Comparison of ENCODE assay signal across 1 cellular context in genomic region chr2:127081826-127082633, GRCh38.
TF ChIP-seq lines count a peak whose summit lies in the region.

No MANE protein-coding gene starts in this region.

TF ChIP-seq in GM12878, 131 proteins besides CTCF, POLR2A, EP300 and RAD21 (continued from another document and continues in another):
- TF ChIP-seq ATF2 (IDR thresholded peaks at IDR 0.05; ENCODE audit: low read length), result no peak
- TF ChIP-seq ZBTB33 (IDR thresholded peaks at IDR 0.05), result no peak
- no peak for TF ChIP-seq E2F4 (IDR thresholded peaks at IDR 0.05; ENCODE audit: low read depth, low read length)
- no peak for TF ChIP-seq POLR2AphosphoS5 (IDR thresholded peaks at IDR 0.05; ENCODE audit: low read length)
- no peak; the same call in 1 of the 2 replicates for TF ChIP-seq DPF2 (IDR thresholded peaks at IDR 0.05)
- TF ChIP-seq SMAD1 (IDR thresholded peaks at IDR 0.05; ENCODE audit: low read depth, partially characterized antibody), result no peak
- no peak for TF ChIP-seq BRCA1 (IDR thresholded peaks at IDR 0.05; ENCODE audit: low read depth, low read length)
- TF ChIP-seq TAF1 (IDR thresholded peaks at IDR 0.05; ENCODE audit: borderline replicate concordance, low read depth, low read length), result peak; percentile 66; the same call in 1 of the 2 replicates
- no peak for TF ChIP-seq ZNF622 (IDR thresholded peaks at IDR 0.05)
- TF ChIP-seq JUND (IDR thresholded peaks at IDR 0.05; ENCODE audit: low read depth, low read length), result no peak
- TF ChIP-seq RELB (IDR thresholded peaks at IDR 0.05; ENCODE audit: low read depth), result no peak
- no peak for TF ChIP-seq MEF2A (IDR thresholded peaks at IDR 0.05; ENCODE audit: insufficient read depth, low read depth, low read length)
- TF ChIP-seq NFIC (IDR thresholded peaks at IDR 0.05; ENCODE audit: low read depth, low read length), result no peak
- TF ChIP-seq NFYA (IDR thresholded peaks at IDR 0.05; ENCODE audit: borderline replicate concordance, low read depth, low read length), result no peak
- TF ChIP-seq E4F1 (IDR thresholded peaks at IDR 0.05; ENCODE audit: borderline replicate concordance, partially characterized antibody), result no peak
- TF ChIP-seq SMAD5 (IDR thresholded peaks at IDR 0.05; ENCODE audit: low read depth), result no peak
- TF ChIP-seq SP1 (IDR thresholded peaks at IDR 0.05; ENCODE audit: low read depth, low read length), result no peak
- no peak for TF ChIP-seq CBX3 (IDR thresholded peaks at IDR 0.05; ENCODE audit: borderline replicate concordance, low read depth)
- no peak; the same call in 1 of the 2 replicates for TF ChIP-seq SMARCA5 (IDR thresholded peaks at IDR 0.05)
- TF ChIP-seq NRF1 (conservative IDR thresholded peaks at IDR 0.05; ENCODE audit: low read depth, low read length), result no peak
- no peak for TF ChIP-seq NR2C2 (IDR thresholded peaks at IDR 0.05; ENCODE audit: borderline replicate concordance, control insufficient read depth, insufficient read length, low read depth)
- peak; percentile 75; the same call in 1 of the 2 replicates for TF ChIP-seq MAX (IDR thresholded peaks at IDR 0.05; ENCODE audit: low read depth, low read length)
- no peak; the same call in 1 of the 2 replicates for TF ChIP-seq BACH1 (IDR thresholded peaks at IDR 0.05; ENCODE audit: borderline replicate concordance)
- no peak for TF ChIP-seq ASH2L (IDR thresholded peaks at IDR 0.05; ENCODE audit: borderline replicate concordance, low read depth)
- no peak for TF ChIP-seq MYC (IDR thresholded peaks at IDR 0.05; ENCODE audit: insufficient read depth, insufficient read length, insufficient replicate concordance, low read length, severe bottlenecking)
- no peak for TF ChIP-seq SRF (IDR thresholded peaks at IDR 0.05; ENCODE audit: low read depth in 2 of 2, low read length in 2 of 2)
- no peak for TF ChIP-seq YY1 (IDR thresholded peaks at IDR 0.05; ENCODE audit: low read depth, low read length)
- TF ChIP-seq FOXM1 (IDR thresholded peaks at IDR 0.05; ENCODE audit: low read depth, low read length), result no peak
- no peak for TF ChIP-seq CEBPZ (IDR thresholded peaks at IDR 0.05; ENCODE audit: low read depth, low read length)
- no peak for TF ChIP-seq IRF5 (IDR thresholded peaks at IDR 0.05; ENCODE audit: borderline replicate concordance)
- TF ChIP-seq CHD4 (IDR thresholded peaks at IDR 0.05), result no peak
- TF ChIP-seq KLF5 (IDR thresholded peaks at IDR 0.05; ENCODE audit: partially characterized antibody), result no peak
- TF ChIP-seq GABPA (IDR thresholded peaks at IDR 0.05; ENCODE audit: low read depth), result no peak
- no peak for TF ChIP-seq ZNF274 (IDR thresholded peaks at IDR 0.05; ENCODE audit: insufficient read depth, insufficient read length)
- peak; percentile 35 for TF ChIP-seq LARP7 (IDR thresholded peaks at IDR 0.05)
- TF ChIP-seq RCOR1 (conservative IDR thresholded peaks at IDR 0.05; ENCODE audit: low read depth, low read length), result no peak
- TF ChIP-seq STAT1 (conservative IDR thresholded peaks at IDR 0.05), result no peak
- no peak for TF ChIP-seq POLR2AphosphoS2 (IDR thresholded peaks at IDR 0.05; ENCODE audit: low read depth, low read length)
- TF ChIP-seq CBFB (IDR thresholded peaks at IDR 0.05; ENCODE audit: low read depth), result no peak
- no peak for TF ChIP-seq ZNF592 (IDR thresholded peaks at IDR 0.05)
- no peak for TF ChIP-seq ZZZ3 (IDR thresholded peaks at IDR 0.05; ENCODE audit: control insufficient read depth, insufficient read length, low read depth)
- no peak for TF ChIP-seq CREB1 (IDR thresholded peaks at IDR 0.05; ENCODE audit: low read depth)
- TF ChIP-seq ZNF384 (IDR thresholded peaks at IDR 0.05; ENCODE audit: borderline replicate concordance, low read depth, low read length), result no peak
- TF ChIP-seq ZBED1 (IDR thresholded peaks at IDR 0.05; ENCODE audit: borderline replicate concordance), result no peak
